Comparison of ENCODE assay signal across 8 cellular contexts in genomic region chr10:124091646-124092269, GRCh38.
DNase-seq lines count a peak whose midpoint lies in the region; ATAC-seq and TF ChIP-seq lines count a peak whose summit lies in the region.

No MANE protein-coding gene starts in this region.

- TF ChIP-seq CTCF in brain microvascular endothelial cell (IDR thresholded peaks at IDR 0.05; ENCODE audit: low read depth, low read length, missing control alignments), result no peak

- peak overlapping the region; percentile 24 for H3K27ac ChIP-seq in brain microvascular endothelial cell

- no peaks in the 10 kb centered on the region for H3K9me3 Mint-ChIP-seq in activated naive CD4-positive, alpha-beta T cell treated with anti-CD3 and anti-CD28 coated beads, Interleukin-2, amount 50 U/mL, for 24 hours
- peaks cover 0 to 5% of the 10 kb centered on the region in 2 donors for H3K9me3 Mint-ChIP-seq in stimulated activated naive B cell treated with anti-CD40 and anti-IgM and Interleukin-4, amounts not matched to agents 10 μg/mL and 1 μg/mL and 100 μg/mL, for 72 hours

- peaks cover 4% of the 10 kb centered on the region for H3K4me1 Mint-ChIP-seq in activated naive CD4-positive, alpha-beta T cell treated with anti-CD3 and anti-CD28 coated beads, Interleukin-2, amount 50 U/mL, for 24 hours
- peaks cover 46 to 86% of the 10 kb centered on the region in 2 donors for H3K4me1 Mint-ChIP-seq in stimulated activated naive B cell treated with anti-CD40 and anti-IgM and Interleukin-4, amounts not matched to agents 10 μg/mL and 1 μg/mL and 100 μg/mL, for 72 hours

- H3K36me3 Mint-ChIP-seq in activated naive CD4-positive, alpha-beta T cell treated with anti-CD3 and anti-CD28 coated beads, Interleukin-2, amount 50 U/mL, for 24 hours, result no peaks in the 10 kb centered on the region
- peaks cover 0 to 5% of the 10 kb centered on the region in 2 donors for H3K36me3 Mint-ChIP-seq in stimulated activated naive B cell treated with anti-CD40 and anti-IgM and Interleukin-4, amounts not matched to agents 10 μg/mL and 1 μg/mL and 100 μg/mL, for 72 hours

- no peaks in the 10 kb centered on the region for H3K27me3 ChIP-seq in brain microvascular endothelial cell (replicated peaks)

- H3K27ac Mint-ChIP-seq in activated naive CD4-positive, alpha-beta T cell treated with anti-CD3 and anti-CD28 coated beads, Interleukin-2, amount 50 U/mL, for 24 hours, result no peak overlapping the region
- H3K27ac Mint-ChIP-seq in stimulated activated naive B cell treated with anti-CD40 and anti-IgM and Interleukin-4, amounts not matched to agents 10 μg/mL and 1 μg/mL and 100 μg/mL, for 72 hours, result peak overlapping the region; percentile 63

- DNase-seq in activated naive CD4-positive, alpha-beta T cell (lab: John Stamatoyannopoulos, UW), result no peak
- DNase-seq in brain microvascular endothelial cell, result peak; percentile 18
- peak; percentile 35 for DNase-seq in kidney tubule cell (ENCODE audit: low spot score)
- DNase-seq in stimulated activated naive B cell treated with anti-CD40 and anti-IgM and Interleukin-4, amounts not matched to agents 10 μg/mL and 1 μg/mL and 100 μg/mL, for 72 hours, result no peak
- no peak for DNase-seq in effector CD8-positive, alpha-beta T cell (lab: John Stamatoyannopoulos, UW)
- no peak for DNase-seq in NCI-H526 treated with DMSO at 0.1 percent for 48 hours (lab: John Stamatoyannopoulos, UW)

- peaks cover 26% of the 10 kb centered on the region for H3K27me3 Mint-ChIP-seq in activated naive CD4-positive, alpha-beta T cell treated with anti-CD3 and anti-CD28 coated beads, Interleukin-2, amount 50 U/mL, for 24 hours
- H3K27me3 Mint-ChIP-seq in stimulated activated naive B cell treated with anti-CD40 and anti-IgM and Interleukin-4, amounts not matched to agents 10 μg/mL and 1 μg/mL and 100 μg/mL, for 72 hours, result no peaks in the 10 kb centered on the region

- H3K36me3 ChIP-seq in brain microvascular endothelial cell (replicated peaks), result no peaks in the 10 kb centered on the region

- peak overlapping the region; percentile 61 for H3K4me3 Mint-ChIP-seq in activated naive CD4-positive, alpha-beta T cell treated with anti-CD3 and anti-CD28 coated beads, Interleukin-2, amount 50 U/mL, for 24 hours
- peak overlapping the region; percentile 87 to 88 for H3K4me3 Mint-ChIP-seq in stimulated activated naive B cell treated with anti-CD40 and anti-IgM and Interleukin-4, amounts not matched to agents 10 μg/mL and 1 μg/mL and 100 μg/mL, for 72 hours

- in situ Hi-C loops in brain microvascular endothelial cell (cut with HindIII; ENCODE audit: low pct_ligation_motif_present, low sequenced_read_pairs), result no loop called here

- peak overlapping the region; percentile 57 for H3K4me3 ChIP-seq in brain microvascular endothelial cell (ENCODE audit: low read depth, low read length)

- ATAC-seq in stimulated activated naive B cell treated with anti-CD40 and anti-IgM and Interleukin-4, amounts not matched to agents 10 μg/mL and 1 μg/mL and 100 μg/mL, for 72 hours (replicated peaks), result peak; percentile 27 to 28
- ATAC-seq in HG03108 (IDR thresholded peaks at IDR 0.05; ENCODE audit: unreplicated experiment), result no peak

Comparison
In these comparisons a context has a peak if more than half of its experiments do, and no peak if none do; other contexts are left out.
1. DNase-seq: peak in brain microvascular endothelial cell (single experiment) and kidney tubule cell (single experiment); none in activated naive CD4-positive, alpha-beta T cell (0 of 4), stimulated activated naive B cell treated with anti-CD40 and anti-IgM and Interleukin-4, amounts not matched to agents 10 μg/mL and 1 μg/mL and 100 μg/mL, for 72 hours (single experiment), effector CD8-positive, alpha-beta T cell (single experiment) and NCI-H526 treated with DMSO at 0.1 percent for 48 hours (single experiment).